Comparison of ENCODE assay signal across 1 cellular context in the genomic region with DNA sequence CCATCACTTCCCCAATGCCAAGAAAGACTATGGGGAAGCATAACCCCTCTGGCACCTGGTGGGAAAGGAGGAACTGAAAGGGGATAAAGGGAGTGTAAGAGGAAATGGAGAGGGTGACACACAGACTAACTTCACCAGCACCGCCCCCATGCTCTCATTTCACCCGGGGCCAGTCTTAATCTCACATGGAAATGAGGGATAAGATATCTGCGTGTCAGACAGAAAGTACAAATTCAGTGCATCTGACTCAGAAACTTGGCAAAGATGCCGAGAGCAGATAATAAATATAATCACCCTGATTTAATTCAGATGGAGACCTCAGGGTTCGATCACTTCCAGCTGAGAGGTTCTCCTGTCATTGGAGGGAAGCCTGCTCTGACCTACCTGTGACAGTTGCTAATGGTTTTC.
TF ChIP-seq lines count a peak whose summit lies in the region.

No MANE protein-coding gene starts in this region.

TF ChIP-seq in A549, 52 proteins besides CTCF, POLR2A, EP300 and RAD21 (continued from another document):
- TF ChIP-seq, protein P1, sequence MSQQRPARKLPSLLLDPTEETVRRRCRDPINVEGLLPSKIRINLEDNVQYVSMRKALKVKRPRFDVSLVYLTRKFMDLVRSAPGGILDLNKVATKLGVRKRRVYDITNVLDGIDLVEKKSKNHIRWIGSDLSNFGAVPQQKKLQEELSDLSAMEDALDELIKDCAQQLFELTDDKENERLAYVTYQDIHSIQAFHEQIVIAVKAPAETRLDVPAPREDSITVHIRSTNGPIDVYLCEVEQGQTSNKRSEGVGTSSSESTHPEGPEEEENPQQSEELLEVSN (IDR thresholded peaks at IDR 0.05; ENCODE audit: borderline replicate concordance, low read depth): no peak
- no peak for TF ChIP-seq MYC (IDR thresholded peaks at IDR 0.05; ENCODE audit: borderline replicate concordance, low read length)
